In genomic region chr4:101037938-101038413, GRCh38 we compare ENCODE assay signal across 10 cellular contexts.
DNase-seq lines count a peak whose midpoint lies in the region; ATAC-seq and TF ChIP-seq lines count a peak whose summit lies in the region.
"Had no signal": no experiment of that assay in that cellular context is flagged by ENCODE, and none has a peak within 500 bp of the region (broad histone marks: within the 10 kb centered on the region; RNA-seq: fewer than 3 reads in every experiment).

No MANE protein-coding gene starts in this region.

- H3K27me3 ChIP-seq in CD8-positive, alpha-beta T cell (ENCODE audit: insufficient read depth, low read length) = no peaks in the 10 kb centered on the region
- no peaks in the 10 kb centered on the region for H3K27me3 ChIP-seq in RWPE2 (ENCODE audit: insufficient read depth, poor library complexity, severe bottlenecking)
- H3K27me3 ChIP-seq in H7 (ENCODE audit: control insufficient read depth, insufficient read depth, low read length) = no peaks in the 10 kb centered on the region
- H3K27me3 ChIP-seq: suprapubic skin had no signal

- H3K9me3 ChIP-seq in CD8-positive, alpha-beta T cell (ENCODE audit: low read length) = no peaks in the 10 kb centered on the region
- no peaks in the 10 kb centered on the region for H3K9me3 ChIP-seq in RWPE2 (ENCODE audit: severe bottlenecking)
- H3K9me3 ChIP-seq: suprapubic skin had no signal

- ATAC-seq in CD8-positive, alpha-beta T cell = no peak
- peak; percentile 62 for ATAC-seq in GM18873 (IDR thresholded peaks at IDR 0.05; ENCODE audit: low FRiP score, unreplicated experiment)
- ATAC-seq in RWPE2 (ENCODE audit: low read depth) = 0 out of 3 replicates have a peak, but pooled peaks have one; percentile 8
- no peak for ATAC-seq in HG02571 (IDR thresholded peaks at IDR 0.05; ENCODE audit: unreplicated experiment)
- ATAC-seq: Panc1 had no signal

- no peak for TF ChIP-seq CTCF in CD8-positive, alpha-beta T cell (IDR thresholded peaks at IDR 0.05)
- no peak for TF ChIP-seq CTCF in RWPE2 (IDR thresholded peaks at IDR 0.05; ENCODE audit: poor library complexity, severe bottlenecking)
- TF ChIP-seq CTCF in glutamatergic neuron (IDR thresholded peaks at IDR 0.05; ENCODE audit: partially characterized antibody, unreplicated experiment) = no peak

- no peaks in the 10 kb centered on the region for H3K27me3 Mint-ChIP-seq in CD8-positive, alpha-beta T cell (ENCODE audit: low read depth)
- H3K27me3 Mint-ChIP-seq in glutamatergic neuron (ENCODE audit: unreplicated experiment) = no peaks in the 10 kb centered on the region

- CTCF ChIA-PET in CD8-positive, alpha-beta T cell (lab: Charles Lee) = no interaction called here

- no peak overlapping the region for H3K27ac ChIP-seq in CD8-positive, alpha-beta T cell (ENCODE audit: low read depth, low read length)
- H3K27ac ChIP-seq in RWPE2 (ENCODE audit: poor library complexity, severe bottlenecking) = peak overlapping the region; percentile 86
- H3K27ac ChIP-seq: suprapubic skin had no signal

- DNase-seq in CD8-positive, alpha-beta T cell = no peak
- DNase-seq in RWPE2 (ENCODE audit: low spot score) (no peak), iris pigment epithelial cell (ENCODE audit: low read depth) (peak; percentile 23), NCI-H2107 (lab: John Stamatoyannopoulos, UW) (no peak), H7 (no peak), glutamatergic neuron (no peak)

- intact Hi-C loops in CD8-positive, alpha-beta T cell (cut with DNase I, micrococcal nuclease) = loop anchor here in 1 of 2 experiments (1.0 kb wide), 1 partner anchor 17 kb away; no protein-coding TSS in a partner anchor

- H3K4me1 Mint-ChIP-seq in CD8-positive, alpha-beta T cell (ENCODE audit: low read depth) = peaks cover 23% of the 10 kb centered on the region
- H3K4me1 Mint-ChIP-seq in glutamatergic neuron (ENCODE audit: low read depth, unreplicated experiment) = peaks cover 6% of the 10 kb centered on the region

- peak overlapping the region; percentile 71 for H3K27ac Mint-ChIP-seq in CD8-positive, alpha-beta T cell
- H3K27ac Mint-ChIP-seq in glutamatergic neuron (ENCODE audit: unreplicated experiment) = no peak overlapping the region

- no peak overlapping the region for H3K4me3 ChIP-seq in CD8-positive, alpha-beta T cell (ENCODE audit: low read depth, low read length)
- H3K4me3 ChIP-seq in RWPE2 (ENCODE audit: severe bottlenecking) (no peak overlapping the region), H7 (ENCODE audit: insufficient read depth, low read depth, low read length) (no peak overlapping the region)
- H3K4me3 ChIP-seq: suprapubic skin had no signal

- no peaks in the 10 kb centered on the region for H3K9me3 Mint-ChIP-seq in CD8-positive, alpha-beta T cell
- H3K9me3 Mint-ChIP-seq in glutamatergic neuron (ENCODE audit: unreplicated experiment) = peaks cover 3% of the 10 kb centered on the region

- peaks cover 4% of the 10 kb centered on the region for H3K4me1 ChIP-seq in CD8-positive, alpha-beta T cell (ENCODE audit: insufficient read depth, low read length)
- peaks cover 16% of the 10 kb centered on the region for H3K4me1 ChIP-seq in RWPE2 (ENCODE audit: insufficient read depth, poor library complexity, severe bottlenecking)
- H3K4me1 ChIP-seq: suprapubic skin had no signal

- H3K4me3 Mint-ChIP-seq in CD8-positive, alpha-beta T cell = no peak overlapping the region
- H3K4me3 Mint-ChIP-seq in glutamatergic neuron (ENCODE audit: unreplicated experiment) = no peak overlapping the region

- no peaks in the 10 kb centered on the region for H3K36me3 ChIP-seq in CD8-positive, alpha-beta T cell (ENCODE audit: insufficient read depth, low read length)
- H3K36me3 ChIP-seq in RWPE2 (ENCODE audit: low read depth) = peaks cover 13% of the 10 kb centered on the region
- H3K36me3 ChIP-seq in H7 (replicated peaks; ENCODE audit: control insufficient read depth, insufficient read depth, low read length) = no peaks in the 10 kb centered on the region

- POLR2A ChIA-PET in CD8-positive, alpha-beta T cell (lab: Charles Lee) = interaction anchor here (0.5 to 1.6 kb wide), 2 partner anchors 17 to 626 kb away, joined by 3 to 5 read pairs; no protein-coding TSS in a partner anchor

- H3K36me3 Mint-ChIP-seq in CD8-positive, alpha-beta T cell = peaks cover 7% of the 10 kb centered on the region
- no peaks in the 10 kb centered on the region for H3K36me3 Mint-ChIP-seq in glutamatergic neuron (ENCODE audit: unreplicated experiment)

Comparison
In these comparisons a context has a peak if more than half of its experiments do, and no peak if none do; other contexts are left out.
1. ATAC-seq: peak in GM18873 (single experiment) and RWPE2 (single experiment); none in CD8-positive, alpha-beta T cell (single experiment) and HG02571 (single experiment).